In genomic region chr11:58004664-58005063, GRCh38 we compare ENCODE assay signal across 1 cellular context.
TF ChIP-seq lines count a peak whose summit lies in the region.

No MANE protein-coding gene starts in this region.

TF ChIP-seq in endothelial cell of umbilical vein, 7 proteins besides CTCF, POLR2A, EP300 and RAD21:
- TF ChIP-seq EZH2 (IDR thresholded peaks at IDR 0.05; ENCODE audit: borderline replicate concordance, low read depth, low read length, severe bottlenecking): no peak
- peak; percentile 99 for TF ChIP-seq GATA2 (IDR thresholded peaks at IDR 0.05; ENCODE audit: insufficient read depth, insufficient read length, low read depth, low read length)
- no peak for TF ChIP-seq MYC (IDR thresholded peaks at IDR 0.05; ENCODE audit: low read depth, low read length)
- peak; percentile 94 for TF ChIP-seq FOS (IDR thresholded peaks at IDR 0.05; ENCODE audit: borderline replicate concordance, insufficient read depth, low read length)
- peak; percentile 96 for TF ChIP-seq JUN (IDR thresholded peaks at IDR 0.05; ENCODE audit: borderline replicate concordance, insufficient read depth, insufficient read length, low read depth)
- TF ChIP-seq POLR2AphosphoS5 (IDR thresholded peaks at IDR 0.05; ENCODE audit: insufficient read depth, low read depth, low read length): peak; percentile 83
